8 cellular contexts compared by ENCODE assay signal in the genomic region with DNA sequence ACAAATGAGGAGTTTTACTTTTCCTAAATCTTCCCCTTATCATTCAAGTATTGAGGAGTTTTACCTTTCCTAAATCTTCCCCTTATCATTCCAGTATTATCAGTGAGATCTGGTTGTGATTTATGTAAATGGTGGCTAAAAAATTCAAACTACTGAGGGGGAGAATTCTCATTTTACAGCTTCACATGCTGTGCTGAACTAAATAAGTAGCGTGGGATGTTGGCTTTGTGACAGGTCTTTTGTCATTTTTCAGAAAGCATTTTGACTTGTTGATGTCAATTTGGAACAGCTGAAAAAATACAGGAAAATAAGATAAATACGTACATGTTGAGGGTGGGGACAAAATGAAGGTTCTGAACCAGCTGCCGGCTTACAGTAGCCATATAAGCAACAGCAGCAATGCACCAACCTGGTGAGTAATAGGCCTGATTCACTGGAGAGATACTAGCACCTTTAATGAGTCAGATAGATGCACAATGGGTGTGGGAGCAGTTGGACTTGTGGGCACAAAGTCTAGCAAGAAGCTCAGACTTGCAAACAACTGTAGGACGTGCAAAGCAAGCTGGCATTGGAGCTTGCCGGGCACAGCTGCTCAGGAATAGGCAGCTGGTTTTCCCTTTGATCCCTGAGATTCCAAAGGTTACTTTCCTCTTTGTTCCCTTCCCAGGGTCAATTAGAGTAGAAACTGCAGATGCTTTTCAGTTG. TPM values are rescaled to one million over a fixed set of nuclear protein-coding genes. Genes with fewer than 3 reads are reported as not detected.
A peak's percentile ranks its signal among the peaks of the same experiment; 100 is the strongest.
DNase-seq lines count a peak whose midpoint lies in the region; ATAC-seq and TF ChIP-seq lines count a peak whose summit lies in the region.

No MANE protein-coding gene starts in this region.

- H3K4me1 Mint-ChIP-seq in nephron progenitor cell: peaks cover 18% of the 10 kb centered on the region

- ATAC-seq in stimulated activated naive CD8-positive, alpha-beta T cell treated with anti-CD3 and anti-CD28 coated beads, Interleukin-15, Interleukin-2, amounts not matched to agents 100 U/mL and 50 U/mL, for 24 hours: peak; percentile 96
- ATAC-seq in HG03432 (IDR thresholded peaks at IDR 0.05; ENCODE audit: unreplicated experiment): no peak

- TF ChIP-seq CTCF in kidney epithelial cell (IDR thresholded peaks at IDR 0.05; ENCODE audit: insufficient read depth, low read length, poor library complexity, severe bottlenecking) (no peak), coronary artery (IDR thresholded peaks at IDR 0.05) (no peak), nephron progenitor cell (IDR thresholded peaks at IDR 0.05) (no peak)

- no peaks in the 10 kb centered on the region for H3K27me3 Mint-ChIP-seq in nephron progenitor cell (ENCODE audit: low read depth, poor library complexity)

- no peaks in the 10 kb centered on the region for H3K36me3 ChIP-seq in kidney epithelial cell (ENCODE audit: control insufficient read depth, insufficient read depth, low read length)

- H3K9me3 Mint-ChIP-seq in nephron progenitor cell: no peaks in the 10 kb centered on the region

- DNase-seq in activated T-cell treated with anti-CD3 and anti-CD28 coated beads for 48 hours (ENCODE audit: low read depth) (peak; percentile 41), kidney epithelial cell (ENCODE audit: low read depth) (peak; percentile 96), coronary artery (ENCODE audit: low spot score) (no peak), nephron progenitor cell (no peak)
- no peak for DNase-seq in activated T-cell treated with anti-CD3 and anti-CD28 coated beads, Interleukin-2, amount 50 U/mL, for 1 hour
- DNase-seq in activated T-cell treated with anti-CD3 and anti-CD28 coated beads, Interleukin-2, amount 50 U/mL, for 48 hours: peak; percentile 65 to 66
- peak; percentile 61 for DNase-seq in stimulated activated naive CD8-positive, alpha-beta T cell treated with anti-CD3 and anti-CD28 coated beads, Interleukin-15, Interleukin-2, amounts not matched to agents 100 U/mL and 50 U/mL, for 24 hours

- H3K27me3 ChIP-seq in kidney epithelial cell (ENCODE audit: control insufficient read depth, insufficient read depth, low read length): no peaks in the 10 kb centered on the region

- H3K4me3 Mint-ChIP-seq in nephron progenitor cell: no peak overlapping the region

- H3K4me3 ChIP-seq in kidney epithelial cell (ENCODE audit: low read depth, low read length): peak overlapping the region; percentile 2
- H3K4me3 ChIP-seq in coronary artery: no peak overlapping the region

- H3K27ac Mint-ChIP-seq in nephron progenitor cell: no peak overlapping the region

- H3K36me3 Mint-ChIP-seq in nephron progenitor cell (ENCODE audit: low read depth): peaks cover 30% of the 10 kb centered on the region

- peak overlapping the region in 1 of 2 donors; percentile 43 for H3K27ac ChIP-seq in coronary artery

RNA-seq across cellular contexts. Expression of gene B3GNT5, which starts 12.8 kb away (rescaled TPM):
- 21.1 and 27.6 TPM in 2 replicates for total RNA-seq in kidney epithelial cell

Comparison
In these comparisons a context has a peak if more than half of its experiments do, and no peak if none do; other contexts are left out.
1. DNase-seq: peak in activated T-cell treated with anti-CD3 and anti-CD28 coated beads for 48 hours (single experiment), activated T-cell treated with anti-CD3 and anti-CD28 coated beads, Interleukin-2, amount 50 U/mL, for 48 hours (2 of 2), kidney epithelial cell (single experiment) and stimulated activated naive CD8-positive, alpha-beta T cell treated with anti-CD3 and anti-CD28 coated beads, Interleukin-15, Interleukin-2, amounts not matched to agents 100 U/mL and 50 U/mL, for 24 hours (single experiment); none in activated T-cell treated with anti-CD3 and anti-CD28 coated beads, Interleukin-2, amount 50 U/mL, for 1 hour (single experiment), coronary artery (single experiment) and nephron progenitor cell (single experiment).